2 cellular contexts compared by ENCODE assay signal in the genomic region with DNA sequence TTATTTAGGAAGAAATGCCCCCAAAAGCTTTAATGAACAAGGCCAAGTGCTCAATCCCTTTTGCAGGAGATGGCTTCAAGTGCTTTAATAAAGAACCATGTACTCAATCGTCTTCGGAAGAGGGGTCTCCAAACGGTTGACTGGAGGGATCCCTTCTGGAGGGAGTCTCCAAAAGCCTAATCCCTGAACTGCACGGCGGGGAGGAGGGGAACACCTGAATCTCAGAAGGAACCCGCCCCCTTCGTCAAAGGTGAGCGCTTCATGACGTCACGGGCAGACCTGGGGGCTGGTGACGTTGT.
TF ChIP-seq lines count a peak whose summit lies in the region.

No MANE protein-coding gene starts in this region.

TF ChIP-seq in SK-N-SH, 30 proteins besides CTCF, POLR2A, EP300 and RAD21:
- TF ChIP-seq FOXJ3 (CRISPR knock-in tag; IDR thresholded peaks at IDR 0.05): no peak
- TF ChIP-seq RXRA (IDR thresholded peaks at IDR 0.05; ENCODE audit: borderline replicate concordance, low read depth): no peak
- no peak for TF ChIP-seq SIN3A (IDR thresholded peaks at IDR 0.05; ENCODE audit: borderline replicate concordance, low read depth, low read length)
- TF ChIP-seq, protein P1, sequence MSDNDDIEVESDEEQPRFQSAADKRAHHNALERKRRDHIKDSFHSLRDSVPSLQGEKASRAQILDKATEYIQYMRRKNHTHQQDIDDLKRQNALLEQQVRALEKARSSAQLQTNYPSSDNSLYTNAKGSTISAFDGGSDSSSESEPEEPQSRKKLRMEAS (IDR thresholded peaks at IDR 0.05; ENCODE audit: low read depth): no peak
- TF ChIP-seq TAF1 (IDR thresholded peaks at IDR 0.05; ENCODE audit: borderline replicate concordance, low read depth, low read length): no peak
- no peak for TF ChIP-seq RCOR1 (IDR thresholded peaks at IDR 0.05; ENCODE audit: low read length)
- no peak for TF ChIP-seq EZH2phosphoT487 (IDR thresholded peaks at IDR 0.05; ENCODE audit: borderline replicate concordance, low read depth)
- TF ChIP-seq MEF2A (IDR thresholded peaks at IDR 0.05; ENCODE audit: borderline replicate concordance, low read depth): no peak
- TF ChIP-seq, protein P2, sequence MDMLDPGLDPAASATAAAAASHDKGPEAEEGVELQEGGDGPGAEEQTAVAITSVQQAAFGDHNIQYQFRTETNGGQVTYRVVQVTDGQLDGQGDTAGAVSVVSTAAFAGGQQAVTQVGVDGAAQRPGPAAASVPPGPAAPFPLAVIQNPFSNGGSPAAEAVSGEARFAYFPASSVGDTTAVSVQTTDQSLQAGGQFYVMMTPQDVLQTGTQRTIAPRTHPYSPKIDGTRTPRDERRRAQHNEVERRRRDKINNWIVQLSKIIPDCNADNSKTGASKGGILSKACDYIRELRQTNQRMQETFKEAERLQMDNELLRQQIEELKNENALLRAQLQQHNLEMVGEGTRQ (IDR thresholded peaks at IDR 0.05; ENCODE audit: borderline replicate concordance, low read depth, low read length): no peak
- TF ChIP-seq YY1 (IDR thresholded peaks at IDR 0.05; ENCODE audit: low read depth): no peak
- TF ChIP-seq, protein P3, sequence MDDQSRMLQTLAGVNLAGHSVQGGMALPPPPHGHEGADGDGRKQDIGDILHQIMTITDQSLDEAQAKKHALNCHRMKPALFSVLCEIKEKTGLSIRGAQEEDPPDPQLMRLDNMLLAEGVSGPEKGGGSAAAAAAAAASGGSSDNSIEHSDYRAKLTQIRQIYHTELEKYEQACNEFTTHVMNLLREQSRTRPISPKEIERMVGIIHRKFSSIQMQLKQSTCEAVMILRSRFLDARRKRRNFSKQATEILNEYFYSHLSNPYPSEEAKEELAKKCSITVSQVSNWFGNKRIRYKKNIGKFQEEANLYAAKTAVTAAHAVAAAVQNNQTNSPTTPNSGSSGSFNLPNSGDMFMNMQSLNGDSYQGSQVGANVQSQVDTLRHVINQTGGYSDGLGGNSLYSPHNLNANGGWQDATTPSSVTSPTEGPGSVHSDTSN (IDR thresholded peaks at IDR 0.05): no peak
- no peak for TF ChIP-seq NFIC (IDR thresholded peaks at IDR 0.05; ENCODE audit: borderline replicate concordance)

TF ChIP-seq in SK-N-SH treated with all-trans-retinoic acid at 6 μM for 48 hours, 23 proteins besides CTCF, POLR2A, EP300 and RAD21:
- TF ChIP-seq ISL1 (CRISPR knock-in tag; IDR thresholded peaks at IDR 0.05): no peak
- TF ChIP-seq, protein P4, sequence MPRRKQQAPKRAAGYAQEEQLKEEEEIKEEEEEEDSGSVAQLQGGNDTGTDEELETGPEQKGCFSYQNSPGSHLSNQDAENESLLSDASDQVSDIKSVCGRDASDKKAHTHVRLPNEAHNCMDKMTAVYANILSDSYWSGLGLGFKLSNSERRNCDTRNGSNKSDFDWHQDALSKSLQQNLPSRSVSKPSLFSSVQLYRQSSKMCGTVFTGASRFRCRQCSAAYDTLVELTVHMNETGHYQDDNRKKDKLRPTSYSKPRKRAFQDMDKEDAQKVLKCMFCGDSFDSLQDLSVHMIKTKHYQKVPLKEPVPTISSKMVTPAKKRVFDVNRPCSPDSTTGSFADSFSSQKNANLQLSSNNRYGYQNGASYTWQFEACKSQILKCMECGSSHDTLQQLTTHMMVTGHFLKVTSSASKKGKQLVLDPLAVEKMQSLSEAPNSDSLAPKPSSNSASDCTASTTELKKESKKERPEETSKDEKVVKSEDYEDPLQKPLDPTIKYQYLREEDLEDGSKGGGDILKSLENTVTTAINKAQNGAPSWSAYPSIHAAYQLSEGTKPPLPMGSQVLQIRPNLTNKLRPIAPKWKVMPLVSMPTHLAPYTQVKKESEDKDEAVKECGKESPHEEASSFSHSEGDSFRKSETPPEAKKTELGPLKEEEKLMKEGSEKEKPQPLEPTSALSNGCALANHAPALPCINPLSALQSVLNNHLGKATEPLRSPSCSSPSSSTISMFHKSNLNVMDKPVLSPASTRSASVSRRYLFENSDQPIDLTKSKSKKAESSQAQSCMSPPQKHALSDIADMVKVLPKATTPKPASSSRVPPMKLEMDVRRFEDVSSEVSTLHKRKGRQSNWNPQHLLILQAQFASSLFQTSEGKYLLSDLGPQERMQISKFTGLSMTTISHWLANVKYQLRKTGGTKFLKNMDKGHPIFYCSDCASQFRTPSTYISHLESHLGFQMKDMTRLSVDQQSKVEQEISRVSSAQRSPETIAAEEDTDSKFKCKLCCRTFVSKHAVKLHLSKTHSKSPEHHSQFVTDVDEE (CRISPR knock-in tag; IDR thresholded peaks at IDR 0.05): no peak
- no peak for TF ChIP-seq ZFP3 (CRISPR knock-in tag; IDR thresholded peaks at IDR 0.05)
- TF ChIP-seq TOX (CRISPR knock-in tag; IDR thresholded peaks at IDR 0.05; ENCODE audit: borderline replicate concordance): no peak
- TF ChIP-seq ZFP30 (CRISPR knock-in tag; IDR thresholded peaks at IDR 0.05): no peak
- no peak for TF ChIP-seq BACH2 (CRISPR knock-in tag; IDR thresholded peaks at IDR 0.05; ENCODE audit: borderline replicate concordance)
- TF ChIP-seq SNAI2 (CRISPR knock-in tag; IDR thresholded peaks at IDR 0.05): no peak
- no peak for TF ChIP-seq ARNTL (CRISPR knock-in tag; IDR thresholded peaks at IDR 0.05; ENCODE audit: borderline replicate concordance, low read depth)
- TF ChIP-seq OSR1 (CRISPR knock-in tag; IDR thresholded peaks at IDR 0.05): no peak
- TF ChIP-seq, protein P5, sequence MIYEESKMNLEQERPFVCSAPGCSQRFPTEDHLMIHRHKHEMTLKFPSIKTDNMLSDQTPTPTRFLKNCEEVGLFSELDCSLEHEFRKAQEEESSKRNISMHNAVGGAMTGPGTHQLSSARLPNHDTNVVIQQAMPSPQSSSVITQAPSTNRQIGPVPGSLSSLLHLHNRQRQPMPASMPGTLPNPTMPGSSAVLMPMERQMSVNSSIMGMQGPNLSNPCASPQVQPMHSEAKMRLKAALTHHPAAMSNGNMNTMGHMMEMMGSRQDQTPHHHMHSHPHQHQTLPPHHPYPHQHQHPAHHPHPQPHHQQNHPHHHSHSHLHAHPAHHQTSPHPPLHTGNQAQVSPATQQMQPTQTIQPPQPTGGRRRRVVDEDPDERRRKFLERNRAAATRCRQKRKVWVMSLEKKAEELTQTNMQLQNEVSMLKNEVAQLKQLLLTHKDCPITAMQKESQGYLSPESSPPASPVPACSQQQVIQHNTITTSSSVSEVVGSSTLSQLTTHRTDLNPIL (CRISPR knock-in tag; IDR thresholded peaks at IDR 0.05; ENCODE audit: low read depth): no peak
- TF ChIP-seq ESRRG (CRISPR knock-in tag; IDR thresholded peaks at IDR 0.05): no peak
- TF ChIP-seq ZNF70 (CRISPR knock-in tag; IDR thresholded peaks at IDR 0.05): no peak
